In the genomic region with DNA sequence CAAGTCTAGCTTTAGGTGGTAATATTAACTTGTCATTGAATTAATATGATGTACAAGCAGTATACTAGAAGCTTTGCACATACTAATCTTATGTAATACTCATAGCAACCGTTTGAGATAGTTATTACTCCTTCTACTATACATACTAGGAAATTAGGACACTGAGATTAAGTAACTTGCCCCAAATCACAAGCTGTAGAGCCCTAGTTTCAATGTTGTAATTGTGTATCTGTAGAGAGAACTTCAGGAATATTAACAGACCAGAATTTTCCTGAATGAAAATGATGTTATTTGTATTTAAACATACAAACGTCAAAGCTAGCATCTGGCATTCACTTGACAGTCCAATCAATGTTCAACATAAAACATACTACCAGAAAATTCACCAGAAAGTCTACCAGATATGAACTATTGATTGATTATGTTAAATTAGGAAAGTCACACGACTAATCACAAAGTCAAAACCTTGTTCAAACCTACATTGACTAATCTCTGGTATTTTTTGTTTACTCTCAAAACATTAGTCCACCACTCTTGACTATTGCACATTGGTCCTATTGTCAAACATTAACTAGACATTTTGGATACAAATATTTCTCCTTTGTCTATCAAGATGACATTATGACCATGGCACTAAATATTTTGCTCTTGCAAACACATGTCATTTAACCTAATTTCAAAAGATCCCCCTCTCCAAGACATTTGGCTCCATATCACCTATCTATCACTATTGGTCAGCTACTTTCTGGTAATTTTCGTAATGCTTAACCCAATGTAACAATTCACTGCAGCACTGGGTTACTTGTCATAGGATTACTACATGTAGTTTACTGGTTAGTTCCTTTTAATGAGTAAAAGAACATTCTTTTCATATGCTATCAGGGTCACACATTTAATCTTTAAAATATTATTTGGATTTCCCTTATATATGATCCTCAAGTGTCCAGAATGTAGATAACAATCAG, we compare ENCODE assay signal across 2 cellular contexts.
TF ChIP-seq lines count a peak whose summit lies in the region.

No MANE protein-coding gene starts in this region.

TF ChIP-seq in A549, 52 proteins besides CTCF, POLR2A, EP300 and RAD21 (continued from another document):
- TF ChIP-seq, protein P1, sequence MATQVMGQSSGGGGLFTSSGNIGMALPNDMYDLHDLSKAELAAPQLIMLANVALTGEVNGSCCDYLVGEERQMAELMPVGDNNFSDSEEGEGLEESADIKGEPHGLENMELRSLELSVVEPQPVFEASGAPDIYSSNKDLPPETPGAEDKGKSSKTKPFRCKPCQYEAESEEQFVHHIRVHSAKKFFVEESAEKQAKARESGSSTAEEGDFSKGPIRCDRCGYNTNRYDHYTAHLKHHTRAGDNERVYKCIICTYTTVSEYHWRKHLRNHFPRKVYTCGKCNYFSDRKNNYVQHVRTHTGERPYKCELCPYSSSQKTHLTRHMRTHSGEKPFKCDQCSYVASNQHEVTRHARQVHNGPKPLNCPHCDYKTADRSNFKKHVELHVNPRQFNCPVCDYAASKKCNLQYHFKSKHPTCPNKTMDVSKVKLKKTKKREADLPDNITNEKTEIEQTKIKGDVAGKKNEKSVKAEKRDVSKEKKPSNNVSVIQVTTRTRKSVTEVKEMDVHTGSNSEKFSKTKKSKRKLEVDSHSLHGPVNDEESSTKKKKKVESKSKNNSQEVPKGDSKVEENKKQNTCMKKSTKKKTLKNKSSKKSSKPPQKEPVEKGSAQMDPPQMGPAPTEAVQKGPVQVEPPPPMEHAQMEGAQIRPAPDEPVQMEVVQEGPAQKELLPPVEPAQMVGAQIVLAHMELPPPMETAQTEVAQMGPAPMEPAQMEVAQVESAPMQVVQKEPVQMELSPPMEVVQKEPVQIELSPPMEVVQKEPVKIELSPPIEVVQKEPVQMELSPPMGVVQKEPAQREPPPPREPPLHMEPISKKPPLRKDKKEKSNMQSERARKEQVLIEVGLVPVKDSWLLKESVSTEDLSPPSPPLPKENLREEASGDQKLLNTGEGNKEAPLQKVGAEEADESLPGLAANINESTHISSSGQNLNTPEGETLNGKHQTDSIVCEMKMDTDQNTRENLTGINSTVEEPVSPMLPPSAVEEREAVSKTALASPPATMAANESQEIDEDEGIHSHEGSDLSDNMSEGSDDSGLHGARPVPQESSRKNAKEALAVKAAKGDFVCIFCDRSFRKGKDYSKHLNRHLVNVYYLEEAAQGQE (IDR thresholded peaks at IDR 0.05) = no peak
- TF ChIP-seq TFCP2L1 (CRISPR knock-in tag; IDR thresholded peaks at IDR 0.05) = no peak
- no peak for TF ChIP-seq POLR2AphosphoS2 (conservative IDR thresholded peaks at IDR 0.05; ENCODE audit: low read length)
- TF ChIP-seq KDM1A (IDR thresholded peaks at IDR 0.05; ENCODE audit: low read depth) = no peak
- TF ChIP-seq HDAC2 (IDR thresholded peaks at IDR 0.05) = no peak
- TF ChIP-seq CBX2 (IDR thresholded peaks at IDR 0.05; ENCODE audit: borderline replicate concordance, low read depth) = no peak
- TF ChIP-seq ESRRA (IDR thresholded peaks at IDR 0.05; ENCODE audit: borderline replicate concordance, low read length) = no peak
- TF ChIP-seq GATA3 (IDR thresholded peaks at IDR 0.05; ENCODE audit: borderline replicate concordance) = no peak
- TF ChIP-seq HEYL (CRISPR knock-in tag; IDR thresholded peaks at IDR 0.05) = no peak
- no peak for TF ChIP-seq JUN (IDR thresholded peaks at IDR 0.05)

TF ChIP-seq in liver, 16 proteins besides CTCF, POLR2A, EP300 and RAD21 (continued from another document):
- TF ChIP-seq, protein P2, sequence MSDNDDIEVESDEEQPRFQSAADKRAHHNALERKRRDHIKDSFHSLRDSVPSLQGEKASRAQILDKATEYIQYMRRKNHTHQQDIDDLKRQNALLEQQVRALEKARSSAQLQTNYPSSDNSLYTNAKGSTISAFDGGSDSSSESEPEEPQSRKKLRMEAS (IDR thresholded peaks at IDR 0.05) = no peak
- no peak for TF ChIP-seq JUND (IDR thresholded peaks at IDR 0.05)
- TF ChIP-seq, protein P3, sequence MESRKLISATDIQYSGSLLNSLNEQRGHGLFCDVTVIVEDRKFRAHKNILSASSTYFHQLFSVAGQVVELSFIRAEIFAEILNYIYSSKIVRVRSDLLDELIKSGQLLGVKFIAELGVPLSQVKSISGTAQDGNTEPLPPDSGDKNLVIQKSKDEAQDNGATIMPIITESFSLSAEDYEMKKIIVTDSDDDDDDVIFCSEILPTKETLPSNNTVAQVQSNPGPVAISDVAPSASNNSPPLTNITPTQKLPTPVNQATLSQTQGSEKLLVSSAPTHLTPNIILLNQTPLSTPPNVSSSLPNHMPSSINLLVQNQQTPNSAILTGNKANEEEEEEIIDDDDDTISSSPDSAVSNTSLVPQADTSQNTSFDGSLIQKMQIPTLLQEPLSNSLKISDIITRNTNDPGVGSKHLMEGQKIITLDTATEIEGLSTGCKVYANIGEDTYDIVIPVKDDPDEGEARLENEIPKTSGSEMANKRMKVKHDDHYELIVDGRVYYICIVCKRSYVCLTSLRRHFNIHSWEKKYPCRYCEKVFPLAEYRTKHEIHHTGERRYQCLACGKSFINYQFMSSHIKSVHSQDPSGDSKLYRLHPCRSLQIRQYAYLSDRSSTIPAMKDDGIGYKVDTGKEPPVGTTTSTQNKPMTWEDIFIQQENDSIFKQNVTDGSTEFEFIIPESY (IDR thresholded peaks at IDR 0.05) = no peak
- TF ChIP-seq SP1 (IDR thresholded peaks at IDR 0.05) = peak; percentile 6
- TF ChIP-seq GABPA (IDR thresholded peaks at IDR 0.05 in 1 of 2, conservative IDR thresholded peaks at IDR 0.05 in 1 of 2) = no peak
- TF ChIP-seq FOXA2 (IDR thresholded peaks at IDR 0.05) = peak; percentile 30
- peak in 1 of 2 donors; percentile 17 for TF ChIP-seq RXRA (IDR thresholded peaks at IDR 0.05)
